10 cellular contexts compared by ENCODE assay signal in genomic region chr15:101122266-101122665, GRCh38.
DNase-seq lines count a peak whose midpoint lies in the region; ATAC-seq, FAIRE-seq and TF ChIP-seq lines count a peak whose summit lies in the region.
"Had no signal": no experiment of that assay in that cellular context is flagged by ENCODE, and none has a peak within 500 bp of the region (broad histone marks: within the 10 kb centered on the region; RNA-seq: fewer than 3 reads in every experiment).

No MANE protein-coding gene starts in this region.

- H3K4me1 Mint-ChIP-seq in GM23338, result peaks cover 38% of the 10 kb centered on the region
- H3K4me1 Mint-ChIP-seq in T-cell, result peaks cover 35 to 44% (median 36%) of the 10 kb centered on the region in 3 donors

- H3K27ac Mint-ChIP-seq in GM23338, result no peak overlapping the region
- H3K27ac Mint-ChIP-seq in T-cell, result no peak overlapping the region

- TF ChIP-seq CTCF in GM23338 (conservative IDR thresholded peaks at IDR 0.05; ENCODE audit: low read depth in 2 of 2), result no peak
- TF ChIP-seq CTCF in right atrium auricular region (IDR thresholded peaks at IDR 0.05), result no peak
- no peak for TF ChIP-seq CTCF in sigmoid colon (IDR thresholded peaks at IDR 0.05)

- H3F3A ChIP-seq in GM23338 (replicated peaks; ENCODE audit: low read depth), result 0 out of 2 replicates have a peak, but pooled peaks cover 4% of the 10 kb centered on the region

- FAIRE-seq in frontal cortex (lab: Jason Lieb, UNC), result no peak

- peak overlapping the region; percentile 41; the same call in 1 of the 2 replicates for H3K4me2 ChIP-seq in GM23338

- intact Hi-C loops in sigmoid colon (cut with DNase I), result loop anchor here (5.0 kb wide), 1 partner anchor 130 kb away; the partner anchor contains the start of gene CHSY1

- H3K4me3 Mint-ChIP-seq in GM23338 (no peak overlapping the region), T-cell (peak overlapping the region in 2 of 3 donors; percentile 7 to 11)

- no peaks in the 10 kb centered on the region for H4K20me1 ChIP-seq in GM23338 (replicated peaks; ENCODE audit: insufficient read depth)

- H3K27me3 Mint-ChIP-seq in GM23338 (ENCODE audit: insufficient read depth, low read depth, poor library complexity) (peaks cover 7% of the 10 kb centered on the region), T-cell (no peaks in the 10 kb centered on the region)

- H3K9me3 ChIP-seq in right atrium auricular region (no peaks in the 10 kb centered on the region), sigmoid colon (no peaks in the 10 kb centered on the region)

- H3K9me2 ChIP-seq in GM23338 (ENCODE audit: insufficient read depth), result no peaks in the 10 kb centered on the region

- no peak for DNase-seq in GM23338 (ENCODE audit: low spot score)
- no peak for DNase-seq in T-cell
- DNase-seq in right atrium auricular region (ENCODE audit: low spot score), result no peak
- DNase-seq in sigmoid colon, result no peak
- DNase-seq in NCI-H146 treated with DMSO at 0.1 percent for 48 hours (lab: John Stamatoyannopoulos, UW; ENCODE audit: unreplicated experiment), result no peak
- DNase-seq in frontal cortex (ENCODE audit: low spot score in 2 of 2), result no peak
- DNase-seq: DND-41, NCI-H226 had no signal

- TF ChIP-seq EP300 in sigmoid colon (IDR thresholded peaks at IDR 0.05), result no peak

- POLR2A ChIA-PET in T-cell (lab: Charles Lee), result no interaction called here

- H3K36me3 Mint-ChIP-seq in GM23338 (ENCODE audit: low read depth) (no peaks in the 10 kb centered on the region), T-cell (no peaks in the 10 kb centered on the region)

- ATAC-seq in GM23338 (no peak), T-cell (replicated peaks in 1 of 4) (no peak), esophagus mucosa (no peak), HG03196 (IDR thresholded peaks at IDR 0.05; ENCODE audit: unreplicated experiment) (no peak)

- no peaks in the 10 kb centered on the region for H3K9me3 Mint-ChIP-seq in GM23338
- no peaks in the 10 kb centered on the region for H3K9me3 Mint-ChIP-seq in T-cell

- H3K4me3 ChIP-seq in GM23338 (no peak overlapping the region), right atrium auricular region (peak overlapping the region in 1 of 2 donors; percentile 41), sigmoid colon (peak overlapping the region in 1 of 4 donors; percentile 33)

- 62 to 83% methylated on average over 11 of the region's 11 CpGs for WGBS in sigmoid colon, 2 donors

- H2AFZ ChIP-seq in GM23338, result peak overlapping the region; percentile 99

- CTCF ChIA-PET in T-cell (lab: Charles Lee), result interaction anchor here in 1 of 2 donors (0.7 kb wide), 1 partner anchor 109 kb away, joined by 3 read pairs; no protein-coding TSS in a partner anchor

- no peak for TF ChIP-seq POLR2A in sigmoid colon (IDR thresholded peaks at IDR 0.05)

- H3K79me2 ChIP-seq in GM23338 (replicated peaks; ENCODE audit: insufficient read depth), result no peaks in the 10 kb centered on the region

- no peak overlapping the region for H3K27ac ChIP-seq in GM23338 (ENCODE audit: low read depth)
- H3K27ac ChIP-seq in right atrium auricular region, result peak overlapping the region; percentile 79 to 83
- peak overlapping the region in 3 of 4 donors; percentile 41 to 73 (median 58) for H3K27ac ChIP-seq in sigmoid colon

- H3K36me3 ChIP-seq in GM23338 (ENCODE audit: insufficient read depth) (no peaks in the 10 kb centered on the region), right atrium auricular region (no peaks in the 10 kb centered on the region), sigmoid colon (no peaks in the 10 kb centered on the region)

- H3K27me3 ChIP-seq in GM23338 (ENCODE audit: insufficient read depth), result no peaks in the 10 kb centered on the region
- H3K27me3 ChIP-seq in right atrium auricular region, result no peaks in the 10 kb centered on the region
- no peaks in the 10 kb centered on the region for H3K27me3 ChIP-seq in sigmoid colon

- H3K4me1 ChIP-seq in GM23338 (ENCODE audit: insufficient read depth) (peaks cover 18% of the 10 kb centered on the region), right atrium auricular region (peaks cover 0 to 32% of the 10 kb centered on the region in 2 donors), sigmoid colon (peaks cover 0 to 26% (median 18%) of the 10 kb centered on the region in 4 donors)

TF ChIP-seq in GM23338, 12 proteins besides CTCF, POLR2A, EP300 and RAD21 (continues in another document):
- TF ChIP-seq ZNF114 (CRISPR knock-in tag; IDR thresholded peaks at IDR 0.05) (no peak), EZH2phosphoT487 (IDR thresholded peaks at IDR 0.05; ENCODE audit: unreplicated experiment) (no peak), ZNF462 (CRISPR knock-in tag; IDR thresholded peaks at IDR 0.05) (no peak), POLR2AphosphoS5 (IDR thresholded peaks at IDR 0.05; ENCODE audit: low read depth) (no peak), ZNF331 (CRISPR knock-in tag; IDR thresholded peaks at IDR 0.05; ENCODE audit: low read depth) (no peak), ETS1 (IDR thresholded peaks at IDR 0.05) (no peak), STAT1 (IDR thresholded peaks at IDR 0.05; ENCODE audit: unreplicated experiment) (no peak), CREB1 (CRISPR knock-in tag; IDR thresholded peaks at IDR 0.05; ENCODE audit: low read depth) (no peak), NANOG (IDR thresholded peaks at IDR 0.05; ENCODE audit: borderline replicate concordance) (no peak)
